ENCODE assay signal across 8 cellular contexts in the genomic region with DNA sequence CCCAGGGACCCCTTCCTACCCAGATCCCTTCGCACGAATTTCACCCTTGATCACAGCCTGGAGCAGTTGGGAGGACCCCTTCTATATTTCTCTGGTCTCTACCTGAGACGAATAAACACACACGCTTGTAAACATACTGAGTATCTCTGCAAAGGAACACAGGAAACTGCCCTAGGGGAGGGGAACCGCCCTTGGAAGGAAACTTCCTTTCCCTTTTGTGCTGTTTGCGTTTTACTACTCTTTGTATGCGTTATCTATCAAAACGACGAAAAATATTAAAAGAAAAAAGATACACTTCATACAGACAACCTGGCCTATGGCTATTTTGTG. TPM values are rescaled to one million over a fixed set of nuclear protein-coding genes. Genes with fewer than 3 reads are reported as not detected.
DNase-seq lines count a peak whose midpoint lies in the region; ATAC-seq, FAIRE-seq and TF ChIP-seq lines count a peak whose summit lies in the region.

No MANE protein-coding gene starts in this region.

- no peaks in the 10 kb centered on the region for H3K27me3 Mint-ChIP-seq in neural crest cell (ENCODE audit: low read depth)

- H3K27ac ChIP-seq in Peyer's patch (peak overlapping the region; percentile 78 to 92 (median 88)), epithelial cell of prostate (peak overlapping the region; percentile 76)

- ATAC-seq in GM18861 (IDR thresholded peaks at IDR 0.05; ENCODE audit: unreplicated experiment) (no peak), GM21619 (IDR thresholded peaks at IDR 0.05; ENCODE audit: unreplicated experiment) (no peak), GM19467 (IDR thresholded peaks at IDR 0.05; ENCODE audit: unreplicated experiment) (no peak), HG02588 (IDR thresholded peaks at IDR 0.05; ENCODE audit: unreplicated experiment) (no peak)

- H3K9me3 Mint-ChIP-seq in neural crest cell = no peaks in the 10 kb centered on the region

- no peaks in the 10 kb centered on the region for H3K9me3 ChIP-seq in Peyer's patch

- peaks cover 17% of the 10 kb centered on the region for H3K4me1 Mint-ChIP-seq in neural crest cell

- H3K27me3 ChIP-seq in Peyer's patch = no peaks in the 10 kb centered on the region

- DNase-seq in GM18507 (ENCODE audit: extremely low spot score, insufficient read length, low read depth) (no peak), Peyer's patch (peak in 1 of 3 donors; percentile 20), epithelial cell of prostate (ENCODE audit: low read depth, low spot score) (no peak), neural crest cell (ENCODE audit: low read depth, low spot score) (no peak)

- H3K4me1 ChIP-seq in Peyer's patch = peaks cover 0 to 18% (median 5%) of the 10 kb centered on the region in 4 donors

- TF ChIP-seq CTCF in Peyer's patch (IDR thresholded peaks at IDR 0.05) (no peak), neural crest cell (conservative IDR thresholded peaks at IDR 0.05) (no peak)

- H3K27ac Mint-ChIP-seq in neural crest cell (ENCODE audit: unreplicated experiment) = peak overlapping the region; percentile 35

- H3K36me3 ChIP-seq in Peyer's patch = peaks cover 0 to 28% (median 0%) of the 10 kb centered on the region in 3 donors

- peak; percentile 35 for FAIRE-seq in GM18507 (lab: Jason Lieb, UNC)

- H3K36me3 Mint-ChIP-seq in neural crest cell (ENCODE audit: low read depth) = no peaks in the 10 kb centered on the region

- peak overlapping the region; percentile 72 to 97 (median 93) for H3K4me3 ChIP-seq in Peyer's patch

- no peak for TF ChIP-seq POLR2A in Peyer's patch (IDR thresholded peaks at IDR 0.05)

- H3K4me3 Mint-ChIP-seq in neural crest cell = peak overlapping the region; percentile 96

RNA-seq across cellular contexts. Expression of gene NECAP2, which starts 0.8 kb away (rescaled TPM):
- total RNA-seq in Peyer's patch (10 to 100 TPM; 32.1 to 53.1 (median 38.6) TPM), neural crest cell (44.7 and 44.8 TPM in 2 replicates)

RNA-seq across cellular contexts. Expression of gene SPATA21, which starts 4.1 kb away (rescaled TPM):
- total RNA-seq in Peyer's patch = not detected
- total RNA-seq in neural crest cell = not detected in 2 replicates
